9 cellular contexts compared by ENCODE assay signal in the genomic region with DNA sequence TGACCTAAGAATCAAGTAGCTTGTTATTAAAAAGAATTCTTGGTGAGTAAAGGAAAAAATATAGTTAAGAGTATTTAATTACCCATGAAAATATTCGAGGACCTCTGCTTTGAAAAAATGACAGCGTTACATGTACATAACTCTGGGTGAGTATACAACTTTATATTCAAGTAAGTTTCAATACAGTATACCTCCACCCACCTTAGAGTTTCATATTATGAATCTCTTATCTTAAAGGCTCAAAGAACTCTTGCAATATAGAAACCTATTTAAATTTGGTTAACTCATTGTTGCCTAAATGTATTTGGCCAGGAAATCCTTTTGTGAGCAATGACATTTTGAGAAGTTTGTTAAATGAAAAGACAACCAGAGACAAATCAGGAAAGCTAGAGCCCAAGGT.
"Had no signal": no experiment of that assay in that cellular context is flagged by ENCODE, and none has a peak within 500 bp of the region (broad histone marks: within the 10 kb centered on the region; RNA-seq: fewer than 3 reads in every experiment).

No MANE protein-coding gene starts in this region.

- H3K9me3 ChIP-seq: HAP-1 had no signal

- H3K27ac ChIP-seq: GM23248 had no signal

- H3K9ac ChIP-seq: GM23248 had no signal

- H3K36me3 ChIP-seq: HAP-1 had no signal

- H3K4me3 Mint-ChIP-seq: GM23338, H9, HFFc6 had no signal

- H3K4me2 ChIP-seq: GM23338 had no signal

- H3K27ac Mint-ChIP-seq: GM23338, H9, HFFc6 had no signal

- H3K4me3 ChIP-seq: GM23248, GM23338, HAP-1 had no signal

- H2AFZ ChIP-seq: GM23248, GM23338 had no signal

- H3K9me3 Mint-ChIP-seq: GM23338, H9, HFFc6 had no signal

- ATAC-seq: GM23338, HCT116 had no signal

- H3K4me1 Mint-ChIP-seq: GM23338, H9 had no signal

- H3K4me1 ChIP-seq: HAP-1 had no signal

- DNase-seq: GM23248, GOT3, H7, H9, HCEC 1CT, HFFc6 had no signal
